Comparison of ENCODE assay signal across 21 cellular contexts in the genomic region with DNA sequence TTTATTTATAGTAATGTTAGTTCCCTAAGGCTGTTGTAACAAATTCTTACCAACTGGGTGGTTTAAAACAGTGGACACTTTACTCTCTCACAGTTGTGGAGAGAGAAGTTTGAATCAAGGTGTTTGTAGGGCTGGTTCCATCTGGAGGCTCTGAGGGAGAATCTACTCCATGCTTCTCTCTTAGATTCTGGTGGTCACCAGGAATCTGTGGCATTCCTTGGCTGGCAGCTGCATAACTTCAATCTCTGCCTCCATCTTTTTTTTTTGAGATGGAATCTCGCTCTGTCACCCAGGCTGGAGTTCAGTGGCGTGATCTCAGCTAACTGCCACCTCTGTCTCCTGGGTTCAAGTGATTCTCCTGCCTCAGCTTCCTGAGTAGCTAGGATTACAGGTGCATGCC.
"Had no signal": no experiment of that assay in that cellular context is flagged by ENCODE, and none has a peak within 500 bp of the region (broad histone marks: within the 10 kb centered on the region; RNA-seq: fewer than 3 reads in every experiment).

No MANE protein-coding gene starts in this region.

- H3K4me1 ChIP-seq: colonic mucosa, esophagus squamous epithelium, gastroesophageal sphincter, right atrium auricular region, suprapubic skin, thyroid gland, upper lobe of left lung, uterus had no signal

- H3K36me3 ChIP-seq: colonic mucosa, esophagus squamous epithelium, gastroesophageal sphincter, right atrium auricular region, sigmoid colon, suprapubic skin, thyroid gland, upper lobe of left lung, uterus had no signal

- H3K4me3 ChIP-seq: colonic mucosa, esophagus squamous epithelium, gastroesophageal sphincter, lung, right atrium auricular region, sigmoid colon, suprapubic skin, thyroid gland, upper lobe of left lung, uterus had no signal

- H3K9me3 ChIP-seq: colonic mucosa, esophagus squamous epithelium, sigmoid colon, suprapubic skin, thyroid gland, upper lobe of left lung, uterus had no signal

- DNase-seq: colonic mucosa; dermis blood vessel endothelial cell; esophagus squamous epithelium; foreskin fibroblast; kidney; left colon; left ventricle myocardium superior; natural killer cell; posterior cingulate gyrus; sigmoid colon; small intestine; stimulated activated CD4-positive, alpha-beta T cell treated with anti-CD3 and anti-CD28 coated beads, Interleukin-4, amount 100 ng/mL, for 1 hour; stimulated activated CD8-positive, alpha-beta memory T cell treated with anti-CD3 and anti-CD28 coated beads, Interleukin-4, amount 100 ng/mL, for 48 hours; stimulated activated naive CD8-positive, alpha-beta T cell treated with anti-CD3 and anti-CD28 coated beads, Interleukin-15, Interleukin-2, amounts not matched to agents 100 U/mL and 50 U/mL, for 24 hours; thyroid gland; upper lobe of left lung; uterus had no signal

- H3K27me3 ChIP-seq: colonic mucosa, esophagus squamous epithelium, gastroesophageal sphincter, right atrium auricular region, sigmoid colon, suprapubic skin, thyroid gland, upper lobe of left lung, uterus had no signal

- H3K27ac ChIP-seq: colonic mucosa, esophagus squamous epithelium, gastroesophageal sphincter, right atrium auricular region, sigmoid colon, suprapubic skin, thyroid gland, upper lobe of left lung, uterus had no signal
